ENCODE assay signal across 13 cellular contexts in the genomic region with DNA sequence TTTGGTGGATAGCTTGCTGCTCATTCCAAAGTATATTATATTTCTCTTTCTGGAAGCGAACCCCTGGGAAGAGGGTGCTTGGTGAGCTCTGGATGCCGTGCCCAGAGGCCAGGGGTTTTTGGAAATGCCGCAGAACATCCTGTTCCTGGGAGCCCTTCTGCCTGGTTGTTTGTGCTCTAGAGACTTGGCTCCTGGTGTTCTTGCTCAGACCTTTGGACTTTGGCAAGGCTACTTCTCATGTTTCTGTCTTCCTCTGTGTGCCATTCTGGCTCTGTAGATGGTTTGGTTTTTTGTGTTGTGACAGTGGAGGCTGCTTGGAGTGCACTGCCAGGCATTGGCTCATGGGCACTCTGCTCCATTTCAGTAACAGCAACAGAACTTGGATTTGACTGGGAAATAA.
A peak's percentile ranks its signal among the peaks of the same experiment; 100 is the strongest.
DNase-seq lines count a peak whose midpoint lies in the region; ATAC-seq and TF ChIP-seq lines count a peak whose summit lies in the region.
"Had no signal": no experiment of that assay in that cellular context is flagged by ENCODE, and none has a peak within 500 bp of the region (broad histone marks: within the 10 kb centered on the region; RNA-seq: fewer than 3 reads in every experiment).

No MANE protein-coding gene starts in this region.

- TF ChIP-seq POLR2A in GM18505 (IDR thresholded peaks at IDR 0.05; ENCODE audit: borderline replicate concordance, extremely low read depth, insufficient read depth, insufficient read length), result no peak

- peak overlapping the region; percentile 84 to 87 for H3K27ac ChIP-seq in tibial artery
- H3K27ac ChIP-seq: WERI-Rb-1 had no signal

- ATAC-seq in GM18505 (IDR thresholded peaks at IDR 0.05; ENCODE audit: unreplicated experiment), result no peak
- ATAC-seq: GM23338; naive thymus-derived CD8-positive, alpha-beta T cell had no signal

- H3K4me3 ChIP-seq in fibroblast of pulmonary artery (replicated peaks; ENCODE audit: low read depth, low read length), result no peak overlapping the region
- no peak overlapping the region for H3K4me3 ChIP-seq in tibial artery
- H3K4me3 ChIP-seq: GM23338 had no signal

- TF ChIP-seq CTCF in fibroblast of pulmonary artery (IDR thresholded peaks at IDR 0.05; ENCODE audit: low read length, missing control alignments) (no peak), tibial artery (IDR thresholded peaks at IDR 0.05) (no peak)

- peak; percentile 66 for DNase-seq in NCI-H446 treated with DMSO at 0.1 percent for 48 hours (lab: John Stamatoyannopoulos, UW)
- DNase-seq in fibroblast of pulmonary artery (ENCODE audit: low read depth), result peak; percentile 30
- DNase-seq in midbrain (lab: John Stamatoyannopoulos, UW), result peak; percentile 51
- peak; percentile 82 to 92 for DNase-seq in tibial artery
- no peak for DNase-seq in 8988T
- no peak for DNase-seq in T1000 (lab: John Stamatoyannopoulos, UW)
- DNase-seq: activated T-cell treated with anti-CD3 and anti-CD28 coated beads, Interleukin-2, amount 50 U/mL, for 24 hours; naive thymus-derived CD8-positive, alpha-beta T cell; NCI-H1092 treated with DMSO at 0.1 percent for 48 hours; NCI-H524 treated with DMSO at 0.1 percent for 48 hours; WERI-Rb-1 had no signal

- H3K4me1 ChIP-seq in tibial artery, result peaks cover 0 to 78% (median 51%) of the 10 kb centered on the region in 4 donors

- intact Hi-C loops in tibial artery (cut with DNase I; ENCODE audit: low total_unique reads), result no loop called here

- no peaks in the 10 kb centered on the region for H3K27me3 ChIP-seq in tibial artery

- no peaks in the 10 kb centered on the region for H3K36me3 ChIP-seq in tibial artery
- H3K36me3 ChIP-seq: WERI-Rb-1 had no signal

- no peaks in the 10 kb centered on the region for H3K9me3 ChIP-seq in tibial artery

Comparison
In these comparisons a context has a peak if more than half of its experiments do, and no peak if none do; other contexts are left out.
1. DNase-seq: peak in NCI-H446 treated with DMSO at 0.1 percent for 48 hours (single experiment), fibroblast of pulmonary artery (single experiment), midbrain (single experiment) and tibial artery (2 of 2); none in 8988T (single experiment) and T1000 (single experiment).